In the genomic region with DNA sequence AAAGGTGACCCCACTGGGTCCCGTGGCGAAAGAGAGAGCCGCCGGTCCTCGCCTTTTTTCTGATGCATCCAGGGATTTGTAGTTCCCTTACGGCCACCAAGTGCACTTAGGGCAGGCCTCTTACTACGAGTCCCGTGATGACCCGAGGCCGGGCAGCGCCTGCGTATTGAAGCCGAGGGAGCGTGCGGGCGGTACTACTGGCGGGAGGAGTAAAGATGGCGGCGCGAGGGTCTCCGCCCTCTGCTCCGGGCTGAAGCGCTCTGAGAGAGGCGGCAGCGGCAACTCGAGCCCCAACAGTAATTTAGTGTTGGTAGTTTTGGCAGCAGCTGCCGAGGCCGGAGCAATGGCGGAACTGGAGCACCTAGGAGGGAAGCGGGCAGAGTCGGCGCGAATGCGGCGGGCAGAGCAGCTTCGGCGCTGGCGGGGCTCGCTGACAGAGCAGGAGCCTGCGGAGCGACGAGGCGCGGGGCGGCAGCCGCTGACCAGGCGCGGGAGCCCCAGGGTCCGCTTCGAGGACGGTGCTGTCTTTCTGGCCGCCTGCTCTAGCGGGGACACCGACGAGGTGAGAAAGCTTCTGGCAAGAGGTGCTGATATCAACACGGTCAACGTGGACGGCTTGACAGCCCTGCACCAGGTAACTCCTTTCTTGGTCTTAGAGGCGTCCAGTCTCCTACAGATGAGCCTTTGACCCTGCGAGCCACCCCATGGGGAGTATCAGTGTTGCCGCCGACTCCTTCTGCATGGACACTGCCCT, we compare ENCODE assay signal across 8 cellular contexts. TPM values are rescaled to one million over a fixed set of nuclear protein-coding genes. Genes with fewer than 3 reads are reported as not detected.
DNase-seq lines count a peak whose midpoint lies in the region; ATAC-seq lines count a peak whose summit lies in the region.

A gene with protein sequence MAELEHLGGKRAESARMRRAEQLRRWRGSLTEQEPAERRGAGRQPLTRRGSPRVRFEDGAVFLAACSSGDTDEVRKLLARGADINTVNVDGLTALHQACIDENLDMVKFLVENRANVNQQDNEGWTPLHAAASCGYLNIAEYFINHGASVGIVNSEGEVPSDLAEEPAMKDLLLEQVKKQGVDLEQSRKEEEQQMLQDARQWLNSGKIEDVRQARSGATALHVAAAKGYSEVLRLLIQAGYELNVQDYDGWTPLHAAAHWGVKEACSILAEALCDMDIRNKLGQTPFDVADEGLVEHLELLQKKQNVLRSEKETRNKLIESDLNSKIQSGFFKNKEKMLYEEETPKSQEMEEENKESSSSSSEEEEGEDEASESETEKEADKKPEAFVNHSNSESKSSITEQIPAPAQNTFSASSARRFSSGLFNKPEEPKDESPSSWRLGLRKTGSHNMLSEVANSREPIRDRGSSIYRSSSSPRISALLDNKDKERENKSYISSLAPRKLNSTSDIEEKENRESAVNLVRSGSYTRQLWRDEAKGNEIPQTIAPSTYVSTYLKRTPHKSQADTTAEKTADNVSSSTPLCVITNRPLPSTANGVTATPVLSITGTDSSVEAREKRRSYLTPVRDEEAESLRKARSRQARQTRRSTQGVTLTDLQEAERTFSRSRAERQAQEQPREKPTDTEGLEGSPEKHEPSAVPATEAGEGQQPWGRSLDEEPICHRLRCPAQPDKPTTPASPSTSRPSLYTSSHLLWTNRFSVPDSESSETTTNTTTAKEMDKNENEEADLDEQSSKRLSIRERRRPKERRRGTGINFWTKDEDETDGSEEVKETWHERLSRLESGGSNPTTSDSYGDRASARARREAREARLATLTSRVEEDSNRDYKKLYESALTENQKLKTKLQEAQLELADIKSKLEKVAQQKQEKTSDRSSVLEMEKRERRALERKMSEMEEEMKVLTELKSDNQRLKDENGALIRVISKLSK (plus strand): TSS at position 191 of the 754 bp plus-strand sequence. CDS start 153 bp downstream, at position 344.

- no peaks in the 10 kb centered on the region for H3K9me3 Mint-ChIP-seq in activated CD4-positive, alpha-beta T cell treated with anti-CD3 and anti-CD28 coated beads for 36 hours (ENCODE audit: low read depth)

- H3K27ac Mint-ChIP-seq in activated CD4-positive, alpha-beta T cell treated with anti-CD3 and anti-CD28 coated beads for 36 hours = peak within 1 kb of the TSS; percentile 86

- CTCF ChIA-PET in activated CD4-positive, alpha-beta T cell treated with anti-CD3 and anti-CD28 coated beads for 36 hours (lab: Charles Lee) = interaction anchor here (0.7 to 1.1 kb wide), 4 partner anchors 13 to 1178 kb away, joined by 4 read pairs; no protein-coding TSS in a partner anchor

- H3K4me1 Mint-ChIP-seq in activated CD4-positive, alpha-beta T cell treated with anti-CD3 and anti-CD28 coated beads for 36 hours = peaks cover 21% of the 10 kb centered on the region

- DNase-seq in Ammon's horn (ENCODE audit: low spot score) (peak; percentile 99), GM19238 (ENCODE audit: insufficient read length, low spot score) (peak; percentile 75), NCI-H524 (lab: John Stamatoyannopoulos, UW) (peak; percentile 96 to 98), kidney tubule cell (ENCODE audit: low spot score) (peak; percentile 99)
- peak; percentile 97 for DNase-seq in activated CD4-positive, alpha-beta T cell treated with anti-CD3 and anti-CD28 coated beads for 36 hours
- peak; percentile 77 to 95 (median 88) for DNase-seq in stimulated activated CD4-positive, alpha-beta T cell treated with anti-CD3 and anti-CD28 coated beads, Interleukin-1b, Interleukin-23, amount 100 ng/mL, for 24 hours (ENCODE audit: low read depth in 4 of 4, low spot score in 1 of 4)

- intact Hi-C loops in activated CD4-positive, alpha-beta T cell treated with anti-CD3 and anti-CD28 coated beads for 36 hours (cut with DNase I, micrococcal nuclease) = loop anchor here (1.0 to 10.0 kb wide), 11 partner anchors 116 to 659 kb away; a partner anchor contains a TSS

- H3K27me3 Mint-ChIP-seq in activated CD4-positive, alpha-beta T cell treated with anti-CD3 and anti-CD28 coated beads for 36 hours = no peaks in the 10 kb centered on the region

- POLR2A ChIA-PET in activated CD4-positive, alpha-beta T cell treated with anti-CD3 and anti-CD28 coated beads for 36 hours (lab: Charles Lee) = interaction anchor here (0.7 to 1.2 kb wide), 2 partner anchors 8 to 213 kb away, joined by 3 to 6 read pairs; no protein-coding TSS in a partner anchor

- no peaks in the 10 kb centered on the region for H3K36me3 Mint-ChIP-seq in activated CD4-positive, alpha-beta T cell treated with anti-CD3 and anti-CD28 coated beads for 36 hours (ENCODE audit: low read depth)

- peak; percentile 94 for ATAC-seq in HG03442 (IDR thresholded peaks at IDR 0.05; ENCODE audit: unreplicated experiment)
- ATAC-seq in activated CD4-positive, alpha-beta T cell treated with anti-CD3 and anti-CD28 coated beads for 36 hours = peak; percentile 99

- H3K4me3 Mint-ChIP-seq in activated CD4-positive, alpha-beta T cell treated with anti-CD3 and anti-CD28 coated beads for 36 hours = peak within 1 kb of the TSS; percentile 76

- peak within 1 kb of the TSS; percentile 76 for H3K27ac ChIP-seq in cingulate gyrus (ENCODE audit: low read depth, low read length)

RNA-seq across cellular contexts. Expression of the gene that starts here (rescaled TPM):
- 10 to 100 TPM; 10.3 to 13.2 TPM for total RNA-seq in activated CD4-positive, alpha-beta T cell treated with anti-CD3 and anti-CD28 coated beads for 36 hours

Comparison
In these comparisons a context has a peak if more than half of its experiments do, and no peak if none do; other contexts are left out.
1. Peak in every context shown above with its lines: DNase-seq, ATAC-seq and H3K27ac ChIP-seq.